In the genomic region with DNA sequence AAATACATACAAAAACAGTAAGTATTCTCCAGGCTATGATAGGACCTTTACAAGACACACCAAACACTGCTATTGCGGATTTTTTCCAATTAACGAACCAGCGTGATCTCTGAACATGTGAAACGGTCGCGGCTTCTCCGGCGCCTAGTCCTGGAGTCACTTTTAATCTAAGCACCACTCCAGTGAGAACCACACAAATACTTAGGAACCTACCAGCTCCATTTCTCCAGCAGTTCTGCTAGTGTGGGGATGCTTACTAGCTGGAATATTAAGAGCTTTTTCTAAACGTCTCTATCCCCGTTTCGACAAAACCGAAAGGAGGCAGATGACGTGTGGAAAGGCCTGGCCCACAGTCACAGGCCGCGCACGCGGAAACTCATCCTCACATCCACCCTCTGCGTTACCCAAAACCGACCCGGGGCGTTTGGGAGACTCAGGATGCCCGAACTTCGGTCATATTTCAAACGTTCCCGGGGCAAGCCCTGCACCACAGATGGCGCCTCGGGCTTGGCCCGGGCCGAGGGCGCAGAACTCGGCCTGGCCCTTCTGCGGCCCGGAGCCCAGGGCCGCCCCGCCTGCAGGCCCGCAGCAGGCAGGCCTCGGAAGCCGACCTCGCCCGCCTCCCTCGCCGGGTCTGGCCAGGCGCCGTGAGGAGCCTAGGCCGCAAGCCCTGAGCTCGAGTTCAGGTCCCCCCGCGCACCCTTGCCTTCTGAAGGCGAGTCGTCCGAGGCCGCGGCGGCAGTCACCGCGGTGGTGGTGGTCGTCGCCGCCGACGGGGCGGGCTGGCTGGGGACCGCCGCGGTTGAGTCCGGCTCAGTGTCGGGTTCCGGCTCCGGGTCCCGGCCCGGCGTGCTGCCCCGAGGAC, we compare ENCODE assay signal across 8 cellular contexts. TPM values are rescaled to one million over a fixed set of nuclear protein-coding genes. Genes with fewer than 3 reads are reported as not detected.
A peak's percentile ranks its signal among the peaks of the same experiment; 100 is the strongest.
DNase-seq lines count a peak whose midpoint lies in the region; ATAC-seq and TF ChIP-seq lines count a peak whose summit lies in the region.

No MANE protein-coding gene starts in this region.

- H3K4me1 Mint-ChIP-seq in activated naive CD8-positive, alpha-beta T cell treated with anti-CD3 and anti-CD28 coated beads for 36 hours: peaks cover 15% of the 10 kb centered on the region

- H3K4me1 ChIP-seq in cardiac muscle cell (ENCODE audit: low read depth): peaks cover 21% of the 10 kb centered on the region
- peaks cover 0 to 30% (median 9%) of the 10 kb centered on the region in 4 donors for H3K4me1 ChIP-seq in tibial nerve

- no peak for TF ChIP-seq CTCF in cardiac muscle cell (IDR thresholded peaks at IDR 0.05; ENCODE audit: low read depth, low read length)
- TF ChIP-seq CTCF in tibial nerve (IDR thresholded peaks at IDR 0.05): no peak

- no peaks in the 10 kb centered on the region for H3K27me3 Mint-ChIP-seq in activated naive CD8-positive, alpha-beta T cell treated with anti-CD3 and anti-CD28 coated beads for 36 hours

- H3K4me3 ChIP-seq in SK-N-MC: peak overlapping the region; percentile 96
- peak overlapping the region; percentile 90 for H3K4me3 ChIP-seq in cardiac muscle cell
- H3K4me3 ChIP-seq in tibial nerve: peak overlapping the region; percentile 72 to 97 (median 92)

- peak; percentile 38 for ATAC-seq in GM19452 (IDR thresholded peaks at IDR 0.05; ENCODE audit: unreplicated experiment)
- peak; percentile 4 for ATAC-seq in HG03575 (IDR thresholded peaks at IDR 0.05; ENCODE audit: extremely low read depth, insufficient number of reproducible peaks, low FRiP score, unreplicated experiment)

- H3K27ac Mint-ChIP-seq in activated naive CD8-positive, alpha-beta T cell treated with anti-CD3 and anti-CD28 coated beads for 36 hours: peak overlapping the region; percentile 100

- peak overlapping the region; percentile 83 for H3K27ac ChIP-seq in SK-N-MC
- peak overlapping the region; percentile 91 for H3K27ac ChIP-seq in cardiac muscle cell
- peak overlapping the region; percentile 96 to 100 (median 99) for H3K27ac ChIP-seq in tibial nerve

- peak overlapping the region; percentile 100 for H3K4me3 Mint-ChIP-seq in activated naive CD8-positive, alpha-beta T cell treated with anti-CD3 and anti-CD28 coated beads for 36 hours

- H3K9me3 Mint-ChIP-seq in activated naive CD8-positive, alpha-beta T cell treated with anti-CD3 and anti-CD28 coated beads for 36 hours: no peaks in the 10 kb centered on the region

- peak overlapping the region; percentile 95 for H3K9ac ChIP-seq in SK-N-MC (ENCODE audit: insufficient read length)

- H3K36me3 ChIP-seq in SK-N-MC (ENCODE audit: insufficient read depth, low read length) (peaks cover 36% of the 10 kb centered on the region), cardiac muscle cell (peaks cover 26% of the 10 kb centered on the region), tibial nerve (peaks cover 0 to 28% (median 4%) of the 10 kb centered on the region in 3 donors)

- 0% methylated on average over 32 to 52 of the region's 73 CpGs for WGBS in tibial nerve, 2 donors

- TF ChIP-seq POLR2A in tibial nerve (IDR thresholded peaks at IDR 0.05): peak in 1 of 2 donors; percentile 22

- H3K27me3 ChIP-seq in cardiac muscle cell: no peaks in the 10 kb centered on the region
- H3K27me3 ChIP-seq in tibial nerve: no peaks in the 10 kb centered on the region

- peak in 1 of 2 donors; percentile 57 for TF ChIP-seq EP300 in tibial nerve (IDR thresholded peaks at IDR 0.05)

- peaks cover 34% of the 10 kb centered on the region for H3K36me3 Mint-ChIP-seq in activated naive CD8-positive, alpha-beta T cell treated with anti-CD3 and anti-CD28 coated beads for 36 hours

- no peaks in the 10 kb centered on the region for H3K9me3 ChIP-seq in SK-N-MC (ENCODE audit: low read depth, low read length)
- H3K9me3 ChIP-seq in cardiac muscle cell (ENCODE audit: low read depth): no peaks in the 10 kb centered on the region
- H3K9me3 ChIP-seq in tibial nerve: no peaks in the 10 kb centered on the region

- DNase-seq in COLO668 (lab: John Stamatoyannopoulos, UW; ENCODE audit: unreplicated experiment) (peak; percentile 68), SK-N-MC (ENCODE audit: low read depth, low spot score) (peak; percentile 18), cardiac muscle cell (ENCODE audit: low read depth in 1 of 2, low spot score in 1 of 2) (peak; percentile 59 to 68), pons (ENCODE audit: low spot score) (peak; percentile 71), tibial nerve (ENCODE audit: low spot score in 2 of 2) (peak; percentile 63 to 71)
- DNase-seq in activated naive CD8-positive, alpha-beta T cell treated with anti-CD3 and anti-CD28 coated beads for 36 hours: peak; percentile 84

RNA-seq across cellular contexts. Expression of gene FNBP4, which starts 0.5 kb away (rescaled TPM):
- total RNA-seq in activated naive CD8-positive, alpha-beta T cell treated with anti-CD3 and anti-CD28 coated beads for 36 hours: 100 to 1,000 TPM; 107 to 116 TPM
- 57.8 and 104 TPM in 2 replicates for total RNA-seq in cardiac muscle cell
- 51.2 and 104 TPM in 2 replicates for polyA plus RNA-seq in cardiac muscle cell
- total RNA-seq in tibial nerve: 100 to 1,000 TPM; 153 to 351 (median 199) TPM

RNA-seq across cellular contexts. Expression of gene AGBL2, which starts 51.4 kb away (rescaled TPM):
- total RNA-seq in activated naive CD8-positive, alpha-beta T cell treated with anti-CD3 and anti-CD28 coated beads for 36 hours: 1 to 10 TPM; 2.9 to 5.5 TPM
- total RNA-seq in cardiac muscle cell (0.25 and 0.69 TPM in 2 replicates), tibial nerve (1 to 10 TPM in 2 of 4 donors, under 1 TPM in 1, not detected in 1; 0.44 to 5.9 (median 4.2) TPM)
- polyA plus RNA-seq in cardiac muscle cell: 1.7 TPM in 1 of 2 replicates, not detected in the other

Comparison
In these comparisons a context has a peak if more than half of its experiments do, and no peak if none do; other contexts are left out.
1. Peak in every context shown above with its lines: DNase-seq, ATAC-seq, H3K4me3 ChIP-seq and H3K27ac ChIP-seq.
2. DNase-seq: peak in every context shown above with its lines; median percentile 84 in activated naive CD8-positive, alpha-beta T cell treated with anti-CD3 and anti-CD28 coated beads for 36 hours; 71 in pons; 68 in COLO668; 67 in tibial nerve; 64 in cardiac muscle cell; 18 in SK-N-MC.